Comparison of ENCODE assay signal across 25 cellular contexts in genomic region chr3:196662033-196662432, GRCh38. TPM values are rescaled to one million over a fixed set of nuclear protein-coding genes. Genes with fewer than 3 reads are reported as not detected.
DNase-seq lines count a peak whose midpoint lies in the region; ATAC-seq, FAIRE-seq and TF ChIP-seq lines count a peak whose summit lies in the region.
"Had no signal": no experiment of that assay in that cellular context is flagged by ENCODE, and none has a peak within 500 bp of the region (broad histone marks: within the 10 kb centered on the region; RNA-seq: fewer than 3 reads in every experiment).

No MANE protein-coding gene starts in this region.

- no peak overlapping the region for H3K4me3 Mint-ChIP-seq in CD14-positive monocyte
- no peak overlapping the region for H3K4me3 Mint-ChIP-seq in mesothelial cell of epicardium
- H3K4me3 Mint-ChIP-seq in endothelial cell (ENCODE audit: unreplicated experiment) = no peak overlapping the region
- H3K4me3 Mint-ChIP-seq: activated T-cell treated with anti-CD3 and anti-CD28 coated beads, Interleukin-2, amount 50 U/mL, for 24 hours; CD8-positive, alpha-beta memory T cell; stimulated activated naive CD8-positive, alpha-beta T cell treated with anti-CD3 and anti-CD28 coated beads, Interleukin-15, amount 100 ng/mL, for 72 hours had no signal

- H3K27ac Mint-ChIP-seq in CD14-positive monocyte = peak overlapping the region in 5 of 7 donors; percentile 17 to 74 (median 54)
- peak overlapping the region; percentile 16 for H3K27ac Mint-ChIP-seq in mesothelial cell of epicardium
- H3K27ac Mint-ChIP-seq in endothelial cell (ENCODE audit: unreplicated experiment) = no peak overlapping the region
- H3K27ac Mint-ChIP-seq: activated T-cell treated with anti-CD3 and anti-CD28 coated beads, Interleukin-2, amount 50 U/mL, for 24 hours had no signal

- peaks cover 29% of the 10 kb centered on the region for H3K4me1 Mint-ChIP-seq in CD14-positive monocyte
- H3K4me1 Mint-ChIP-seq in mesothelial cell of epicardium = peaks cover 27% of the 10 kb centered on the region
- peaks cover 23% of the 10 kb centered on the region for H3K4me1 Mint-ChIP-seq in endothelial cell (ENCODE audit: unreplicated experiment)
- H3K4me1 Mint-ChIP-seq: stimulated activated naive CD8-positive, alpha-beta T cell treated with anti-CD3 and anti-CD28 coated beads, Interleukin-15, amount 100 ng/mL, for 72 hours had no signal

- TF ChIP-seq CTCF in CD14-positive monocyte (IDR thresholded peaks at IDR 0.05) = no peak
- TF ChIP-seq CTCF in mesothelial cell of epicardium (IDR thresholded peaks at IDR 0.05; ENCODE audit: unreplicated experiment) = no peak
- no peak for TF ChIP-seq CTCF in endothelial cell (IDR thresholded peaks at IDR 0.05; ENCODE audit: unreplicated experiment)

- H3K9me3 Mint-ChIP-seq in CD14-positive monocyte (no peaks in the 10 kb centered on the region), mesothelial cell of epicardium (no peaks in the 10 kb centered on the region), endothelial cell (ENCODE audit: unreplicated experiment) (no peaks in the 10 kb centered on the region)
- H3K9me3 Mint-ChIP-seq: activated T-cell treated with anti-CD3 and anti-CD28 coated beads, Interleukin-2, amount 50 U/mL, for 24 hours; CD8-positive, alpha-beta memory T cell; naive B cell; stimulated activated naive CD8-positive, alpha-beta T cell treated with anti-CD3 and anti-CD28 coated beads, Interleukin-15, amount 100 ng/mL, for 72 hours had no signal

- ATAC-seq in HG03520 (IDR thresholded peaks at IDR 0.05; ENCODE audit: unreplicated experiment) (no peak), GM18909 (IDR thresholded peaks at IDR 0.05; ENCODE audit: poor library complexity, unreplicated experiment) (no peak), HG02763 (IDR thresholded peaks at IDR 0.05; ENCODE audit: unreplicated experiment) (no peak)
- ATAC-seq: gastrocnemius medialis; pancreas; stimulated activated naive CD8-positive, alpha-beta T cell treated with anti-CD3 and anti-CD28 coated beads, Interleukin-15, amount 100 ng/mL, for 72 hours had no signal

- peaks cover 49 to 72% of the 10 kb centered on the region in 2 donors for H3K36me3 Mint-ChIP-seq in CD14-positive monocyte
- H3K36me3 Mint-ChIP-seq in mesothelial cell of epicardium = no peaks in the 10 kb centered on the region
- peaks cover 20% of the 10 kb centered on the region for H3K36me3 Mint-ChIP-seq in endothelial cell (ENCODE audit: low read depth, unreplicated experiment)
- H3K36me3 Mint-ChIP-seq: naive B cell had no signal

- no peak for FAIRE-seq in GM12891 (lab: Jason Lieb, UNC)
- FAIRE-seq: keratinocyte, pancreas, TTC549 had no signal

- no peaks in the 10 kb centered on the region for H3K27me3 Mint-ChIP-seq in CD14-positive monocyte (ENCODE audit: low read depth in 3 of 3)
- no peaks in the 10 kb centered on the region for H3K27me3 Mint-ChIP-seq in mesothelial cell of epicardium (ENCODE audit: low read depth)
- peaks cover 3% of the 10 kb centered on the region for H3K27me3 Mint-ChIP-seq in endothelial cell (ENCODE audit: unreplicated experiment)
- H3K27me3 Mint-ChIP-seq: activated T-cell treated with anti-CD3 and anti-CD28 coated beads, Interleukin-2, amount 50 U/mL, for 24 hours; CD8-positive, alpha-beta memory T cell; naive B cell; stimulated activated naive CD8-positive, alpha-beta T cell treated with anti-CD3 and anti-CD28 coated beads, Interleukin-15, amount 100 ng/mL, for 72 hours had no signal

- TF ChIP-seq POLR2A in GM12891 (IDR thresholded peaks at IDR 0.05; ENCODE audit: low read depth, low read length) = no peak

- DNase-seq in CD14-positive monocyte (ENCODE audit: low spot score) (no peak), GM12891 (ENCODE audit: insufficient read length, low spot score) (no peak), NCI-H345 (lab: John Stamatoyannopoulos, UW) (peak; percentile 84), mesothelial cell of epicardium (ENCODE audit: low spot score in 2 of 2, unreplicated experiment in 2 of 2) (no peak), endothelial cell (ENCODE audit: low spot score) (no peak)
- DNase-seq: activated CD8-positive, alpha-beta memory T cell treated with anti-CD3 and anti-CD28 coated beads for 24 hours; activated naive CD4-positive, alpha-beta T cell; activated T-cell treated with anti-CD3 and anti-CD28 coated beads, Interleukin-2, amount 50 U/mL, for 24 hours; adrenal gland; brain microvascular endothelial cell; CD8-positive, alpha-beta memory T cell; effector CD8-positive, alpha-beta T cell; esophagus squamous epithelium; gastrocnemius medialis; Kasumi-1; mammary epithelial cell; naive B cell; stimulated activated naive CD8-positive, alpha-beta T cell treated with anti-CD3 and anti-CD28 coated beads, Interleukin-15, amount 100 ng/mL, for 72 hours; T-helper 1 cell had no signal

- intact Hi-C loops in CD14-positive monocyte (cut with micrococcal nuclease) = no loop called here

TF ChIP-seq in GM12891, 5 proteins besides CTCF, POLR2A, EP300 and RAD21:
- TF ChIP-seq TAF1 (IDR thresholded peaks at IDR 0.05; ENCODE audit: low read depth, low read length) (no peak), POLR2AphosphoS5 (IDR thresholded peaks at IDR 0.05; ENCODE audit: low read depth, low read length) (0 out of 2 replicates have a peak, but pooled peaks have one; percentile 18)

RNA-seq across cellular contexts. Expression of gene NRROS, which starts 22.5 kb away (rescaled TPM):
- 1 to 10 TPM; 5.9 to 7.5 TPM for polyA plus RNA-seq in CD14-positive monocyte
- polyA plus RNA-seq in GM12891 (2012; ENCODE audit: low read depth, missing spikeins) = 22.1 TPM
- 0.72 to 1.3 TPM (median 0.93 TPM) in 3 replicates for total RNA-seq in mesothelial cell of epicardium
- 18.6 TPM for total RNA-seq in endothelial cell (ENCODE audit: unreplicated experiment)

RNA-seq across cellular contexts. Expression of gene CEP19, which starts 50.0 kb away (rescaled TPM):
- 1 to 10 TPM; 2.7 to 3.2 TPM for polyA plus RNA-seq in CD14-positive monocyte
- polyA plus RNA-seq in GM12891 (2012; ENCODE audit: low read depth, missing spikeins) = 1.9 TPM
- total RNA-seq in mesothelial cell of epicardium (2.1 to 2.5 TPM (median 2.1 TPM) in 3 replicates), endothelial cell (ENCODE audit: unreplicated experiment) (6.0 TPM)

RNA-seq across cellular contexts. Expression of gene PIGX, which starts 50.1 kb away (rescaled TPM):
- polyA plus RNA-seq in CD14-positive monocyte = 10 to 100 TPM; 29.8 to 44.9 TPM
- 15.2 TPM for polyA plus RNA-seq in GM12891 (2012; ENCODE audit: low read depth, missing spikeins)
- total RNA-seq in mesothelial cell of epicardium (24.8 to 26.4 TPM (median 25.9 TPM) in 3 replicates), endothelial cell (ENCODE audit: unreplicated experiment) (35.7 TPM)
